12 cellular contexts compared by ENCODE assay signal in the genomic region with DNA sequence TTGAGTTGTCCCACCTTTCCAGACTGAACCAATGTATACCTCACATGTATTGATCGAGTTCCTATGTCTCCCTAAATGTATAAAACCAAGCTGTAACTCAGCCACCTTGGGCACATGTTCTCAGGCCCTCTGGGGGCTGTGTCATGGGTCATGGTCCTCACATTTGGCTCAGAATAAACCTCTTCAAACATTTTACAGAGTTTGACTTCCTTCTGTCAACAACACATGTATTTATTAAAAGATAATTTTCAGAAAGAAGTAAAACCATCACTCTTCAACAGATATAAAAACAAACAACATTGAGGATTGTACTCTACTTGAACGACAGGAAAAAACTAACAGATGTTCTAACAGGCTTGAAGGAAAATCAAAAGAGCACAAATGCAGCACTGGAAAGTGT. TPM values are rescaled to one million over a fixed set of nuclear protein-coding genes. Genes with fewer than 3 reads are reported as not detected.
"Had no signal": no experiment of that assay in that cellular context is flagged by ENCODE, and none has a peak within 500 bp of the region (broad histone marks: within the 10 kb centered on the region; RNA-seq: fewer than 3 reads in every experiment).

No MANE protein-coding gene starts in this region.

- ATAC-seq: activated CD4-positive, CD25-positive, alpha-beta regulatory T cell treated with anti-CD3 and anti-CD28 coated beads, Interleukin-2, amount 50 U/mL, for 24 hours; stimulated activated memory B cell treated with anti-CD40 and anti-IgM and Interleukin-4, amounts not matched to agents 10 μg/mL and 1 μg/mL and 100 μg/mL, for 72 hours had no signal

- H3K27me3 ChIP-seq: SJCRH30 had no signal

- H3K36me3 ChIP-seq: SJCRH30 had no signal

- H3K36me3 Mint-ChIP-seq: stimulated activated memory B cell treated with anti-CD40 and anti-IgM and Interleukin-4, amounts not matched to agents 10 μg/mL and 1 μg/mL and 100 μg/mL, for 72 hours had no signal

- H3K4me3 ChIP-seq: coronary artery, SJCRH30, smooth muscle cell had no signal

- H3K4me3 Mint-ChIP-seq: stimulated activated memory B cell treated with anti-CD40 and anti-IgM and Interleukin-4, amounts not matched to agents 10 μg/mL and 1 μg/mL and 100 μg/mL, for 72 hours; T-helper 2 cell treated with Interferon-gamma antibody and Interleukin-4, amounts not matched to agents 5 μg/mL and 100 μg/mL, for 36 hours had no signal

- DNase-seq: activated T-cell treated with anti-CD3 and anti-CD28 coated beads, Interleukin-2, amount 50 U/mL, for 48 hours; caudate nucleus; effector CD8-positive, alpha-beta T cell; foreskin melanocyte; kidney glomerular epithelial cell; SJCRH30; trophoblast cell had no signal

- H3K4me1 ChIP-seq: SJCRH30 had no signal

- H3K9me3 ChIP-seq: SJCRH30 had no signal

- H3K9me3 Mint-ChIP-seq: stimulated activated memory B cell treated with anti-CD40 and anti-IgM and Interleukin-4, amounts not matched to agents 10 μg/mL and 1 μg/mL and 100 μg/mL, for 72 hours; T-helper 2 cell treated with Interferon-gamma antibody and Interleukin-4, amounts not matched to agents 5 μg/mL and 100 μg/mL, for 36 hours had no signal

- H3K27ac ChIP-seq: coronary artery, SJCRH30 had no signal

- H3K27ac Mint-ChIP-seq: stimulated activated memory B cell treated with anti-CD40 and anti-IgM and Interleukin-4, amounts not matched to agents 10 μg/mL and 1 μg/mL and 100 μg/mL, for 72 hours; T-helper 2 cell treated with Interferon-gamma antibody and Interleukin-4, amounts not matched to agents 5 μg/mL and 100 μg/mL, for 36 hours had no signal

RNA-seq across cellular contexts. Expression of gene CMBL, which starts 4.5 kb away (rescaled TPM):
- total RNA-seq: SJCRH30 had no signal
